11 cellular contexts compared by ENCODE assay signal in genomic region chr14:60212503-60213371, GRCh38. TPM values are rescaled to one million over a fixed set of nuclear protein-coding genes. Genes with fewer than 3 reads are reported as not detected.
DNase-seq lines count a peak whose midpoint lies in the region; ATAC-seq lines count a peak whose summit lies in the region.
"Had no signal": no experiment of that assay in that cellular context is flagged by ENCODE, and none has a peak within 500 bp of the region (broad histone marks: within the 10 kb centered on the region; RNA-seq: fewer than 3 reads in every experiment).

No MANE protein-coding gene starts in this region.

- ATAC-seq in GM18499 (IDR thresholded peaks at IDR 0.05; ENCODE audit: insufficient read depth, unreplicated experiment) (peak; percentile 87), GM19455 (IDR thresholded peaks at IDR 0.05; ENCODE audit: unreplicated experiment) (peak; percentile 94), HG02885 (IDR thresholded peaks at IDR 0.05; ENCODE audit: poor library complexity, unreplicated experiment) (peak; percentile 91), HG03571 (IDR thresholded peaks at IDR 0.05; ENCODE audit: unreplicated experiment) (peak; percentile 88)

- H3K4me1 Mint-ChIP-seq in immature natural killer cell = no peaks in the 10 kb centered on the region

- H3K4me3 Mint-ChIP-seq in immature natural killer cell = no peak overlapping the region

- peaks cover 0 to 6% (median 4%) of the 10 kb centered on the region in 3 donors for H3K27me3 Mint-ChIP-seq in immature natural killer cell (ENCODE audit: low read depth in 3 of 3)

- H3K27ac Mint-ChIP-seq in immature natural killer cell = no peak overlapping the region

- no peaks in the 10 kb centered on the region for H3K9me3 Mint-ChIP-seq in immature natural killer cell

- DNase-seq in immature natural killer cell = no peak
- DNase-seq in H4 (ENCODE audit: low spot score) = no peak
- DNase-seq in KG1 (lab: John Stamatoyannopoulos, UW) = no peak
- DNase-seq in nucleus accumbens (lab: John Stamatoyannopoulos, UW) = no peak
- DNase-seq: effector CD8-positive, alpha-beta T cell; NCI-H2107; SJCRH30 had no signal

- peaks cover 0 to 5% (median 3%) of the 10 kb centered on the region in 3 donors for H3K36me3 Mint-ChIP-seq in immature natural killer cell

RNA-seq across cellular contexts. Expression of gene PPM1A, which starts 36.3 kb away (rescaled TPM):
- 10 to 100 TPM; 31.9 to 46.8 (median 45.5) TPM for polyA plus RNA-seq in immature natural killer cell
- total RNA-seq in H4 (2014; rRNA removed; shearing (Covaris generic)) = 22.1 and 24.9 TPM in 2 replicates

RNA-seq across cellular contexts. Expression of gene DHRS7, which starts 47.5 kb away (rescaled TPM):
- polyA plus RNA-seq in immature natural killer cell = 100 to 1,000 TPM; 415 to 674 (median 485) TPM
- total RNA-seq in H4 (2014; rRNA removed; shearing (Covaris generic)) = 61.9 and 79.6 TPM in 2 replicates
